In the genomic region with DNA sequence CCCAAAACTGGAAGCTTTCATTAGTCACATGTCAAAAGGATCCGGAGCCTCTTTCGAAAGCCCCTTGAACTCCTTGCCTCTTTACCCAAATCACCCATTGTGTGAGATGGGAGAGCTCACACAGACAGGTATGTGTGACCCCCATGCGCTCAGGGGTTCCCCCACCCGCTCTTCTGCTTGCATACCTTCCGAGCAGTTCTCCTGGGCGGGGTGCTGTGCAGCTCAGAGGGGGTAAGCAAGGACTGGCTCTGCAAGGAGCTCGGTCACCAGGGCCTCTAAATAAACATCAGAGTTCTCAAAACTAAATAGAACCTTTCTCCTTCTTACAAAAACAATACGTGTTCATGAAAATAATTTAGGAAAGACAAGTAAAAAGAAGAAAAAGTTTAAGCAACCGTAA, we compare ENCODE assay signal across 26 cellular contexts.
"Had no signal": no experiment of that assay in that cellular context is flagged by ENCODE, and none has a peak within 500 bp of the region (broad histone marks: within the 10 kb centered on the region; RNA-seq: fewer than 3 reads in every experiment).

No MANE protein-coding gene starts in this region.

- ATAC-seq: activated naive CD4-positive, alpha-beta T cell treated with anti-CD3 and anti-CD28 coated beads, Interleukin-2, amount 50 U/mL, for 72 hours; esophagus mucosa; mucosa of descending colon; stimulated activated effector memory CD8-positive, alpha-beta T cell treated with anti-CD3 and anti-CD28 coated beads, Interleukin-12 subunit alpha, Interleukin-12 subunit beta, amount 100 ng/mL, for 72 hours; stimulated activated naive CD8-positive, alpha-beta T cell treated with anti-CD3 and anti-CD28 coated beads, Interleukin-15, amount 100 ng/mL, for 72 hours had no signal

- H3K36me3 ChIP-seq: breast epithelium had no signal

- FAIRE-seq: small intestine had no signal

- H3K27ac Mint-ChIP-seq: activated CD4-positive, alpha-beta memory T cell treated with anti-CD3 and anti-CD28 coated beads, Interleukin-2, amount 10 ng/mL, durations not matched to agents 7 days and 5 days; activated CD4-positive, alpha-beta T cell treated with anti-CD3 and anti-CD28 coated beads, Interleukin-2, amount 10 ng/mL, durations not matched to agents 7 days and 5 days; dendritic cell treated with granulocyte-macrophage colony-stimulating factor and Interleukin-4, amounts not matched to agents 40 ng/mL and 50 ng/mL, for 4 days; endodermal cell; immature natural killer cell; natural killer cell treated with Interleukin-12 subunit alpha and Interleukin-12 subunit beta and Interleukin-15 and Interleukin-18, amount 100 ng/mL, for 72 hours; stimulated activated effector memory CD8-positive, alpha-beta T cell treated with anti-CD3 and anti-CD28 coated beads, Interleukin-12 subunit alpha, Interleukin-12 subunit beta, amount 100 ng/mL, for 72 hours had no signal

- H3K27ac ChIP-seq: breast epithelium, sigmoid colon, upper lobe of left lung, vagina had no signal

- H3K9me3 ChIP-seq: breast epithelium, mucosa of descending colon, sigmoid colon, upper lobe of left lung, vagina had no signal

- H3K4me3 ChIP-seq: breast epithelium, lung, mucosa of descending colon, sigmoid colon, upper lobe of left lung, vagina had no signal

- H3K27me3 ChIP-seq: breast epithelium, sigmoid colon, upper lobe of left lung, vagina had no signal

- H3K9me3 Mint-ChIP-seq: activated CD4-positive, alpha-beta memory T cell treated with anti-CD3 and anti-CD28 coated beads, Interleukin-2, amount 10 ng/mL, durations not matched to agents 7 days and 5 days; activated CD4-positive, alpha-beta T cell treated with anti-CD3 and anti-CD28 coated beads, Interleukin-2, amount 10 ng/mL, durations not matched to agents 7 days and 5 days; activated naive CD4-positive, alpha-beta T cell treated with anti-CD3 and anti-CD28 coated beads, Interleukin-2, amount 50 U/mL, for 72 hours; dendritic cell treated with granulocyte-macrophage colony-stimulating factor and Interleukin-4, amounts not matched to agents 40 ng/mL and 50 ng/mL, for 4 days; endodermal cell; immature natural killer cell; natural killer cell treated with Interleukin-12 subunit alpha and Interleukin-12 subunit beta and Interleukin-15 and Interleukin-18, amount 100 ng/mL, for 72 hours; stimulated activated effector memory CD8-positive, alpha-beta T cell treated with anti-CD3 and anti-CD28 coated beads, Interleukin-12 subunit alpha, Interleukin-12 subunit beta, amount 100 ng/mL, for 72 hours; stimulated activated naive CD8-positive, alpha-beta T cell treated with anti-CD3 and anti-CD28 coated beads, Interleukin-15, amount 100 ng/mL, for 72 hours had no signal

- H3K4me3 Mint-ChIP-seq: activated CD4-positive, alpha-beta memory T cell treated with anti-CD3 and anti-CD28 coated beads, Interleukin-2, amount 10 ng/mL, durations not matched to agents 7 days and 5 days; activated CD4-positive, alpha-beta T cell treated with anti-CD3 and anti-CD28 coated beads, Interleukin-2, amount 10 ng/mL, durations not matched to agents 7 days and 5 days; dendritic cell treated with granulocyte-macrophage colony-stimulating factor and Interleukin-4, amounts not matched to agents 40 ng/mL and 50 ng/mL, for 4 days; endodermal cell; immature natural killer cell; natural killer cell treated with Interleukin-12 subunit alpha and Interleukin-12 subunit beta and Interleukin-15 and Interleukin-18, amount 100 ng/mL, for 72 hours; stimulated activated effector memory CD8-positive, alpha-beta T cell treated with anti-CD3 and anti-CD28 coated beads, Interleukin-12 subunit alpha, Interleukin-12 subunit beta, amount 100 ng/mL, for 72 hours; stimulated activated naive CD8-positive, alpha-beta T cell treated with anti-CD3 and anti-CD28 coated beads, Interleukin-15, amount 100 ng/mL, for 72 hours had no signal

- DNase-seq: activated CD4-positive, alpha-beta memory T cell treated with anti-CD3 and anti-CD28 coated beads, Interleukin-2, amount 10 ng/mL, durations not matched to agents 7 days and 5 days; activated CD4-positive, alpha-beta T cell treated with anti-CD3 and anti-CD28 coated beads for 1 hour; activated CD4-positive, alpha-beta T cell treated with anti-CD3 and anti-CD28 coated beads, Interleukin-2, amount 10 ng/mL, durations not matched to agents 7 days and 5 days; activated naive CD4-positive, alpha-beta T cell; activated T-cell treated with anti-CD3 and anti-CD28 coated beads, Interleukin-2, amount 50 U/mL, for 48 hours; central memory CD4-positive, alpha-beta T cell; endodermal cell; foreskin fibroblast; hippocampal formation; immature natural killer cell; mucosa of descending colon; sigmoid colon; small intestine; stimulated activated CD4-positive, alpha-beta T cell treated with anti-CD3 and anti-CD28 coated beads, Interleukin-4, amount 100 ng/mL, for 24 hours; stimulated activated naive CD8-positive, alpha-beta T cell treated with anti-CD3 and anti-CD28 coated beads, Interleukin-15, amount 100 ng/mL, for 72 hours; substantia nigra; T-helper 9 cell had no signal

- H3K27me3 Mint-ChIP-seq: activated CD4-positive, alpha-beta memory T cell treated with anti-CD3 and anti-CD28 coated beads, Interleukin-2, amount 10 ng/mL, durations not matched to agents 7 days and 5 days; activated CD4-positive, alpha-beta T cell treated with anti-CD3 and anti-CD28 coated beads, Interleukin-2, amount 10 ng/mL, durations not matched to agents 7 days and 5 days; dendritic cell treated with granulocyte-macrophage colony-stimulating factor and Interleukin-4, amounts not matched to agents 40 ng/mL and 50 ng/mL, for 4 days; natural killer cell treated with Interleukin-12 subunit alpha and Interleukin-12 subunit beta and Interleukin-15 and Interleukin-18, amount 100 ng/mL, for 72 hours; stimulated activated naive CD8-positive, alpha-beta T cell treated with anti-CD3 and anti-CD28 coated beads, Interleukin-15, amount 100 ng/mL, for 72 hours had no signal

- H3K4me1 ChIP-seq: breast epithelium, vagina had no signal

- H3K4me1 Mint-ChIP-seq: activated CD4-positive, alpha-beta T cell treated with anti-CD3 and anti-CD28 coated beads, Interleukin-2, amount 10 ng/mL, durations not matched to agents 7 days and 5 days; endodermal cell; immature natural killer cell; stimulated activated effector memory CD8-positive, alpha-beta T cell treated with anti-CD3 and anti-CD28 coated beads, Interleukin-12 subunit alpha, Interleukin-12 subunit beta, amount 100 ng/mL, for 72 hours; stimulated activated naive CD8-positive, alpha-beta T cell treated with anti-CD3 and anti-CD28 coated beads, Interleukin-15, amount 100 ng/mL, for 72 hours had no signal
